ENCODE assay signal across 1 cellular context in the genomic region with DNA sequence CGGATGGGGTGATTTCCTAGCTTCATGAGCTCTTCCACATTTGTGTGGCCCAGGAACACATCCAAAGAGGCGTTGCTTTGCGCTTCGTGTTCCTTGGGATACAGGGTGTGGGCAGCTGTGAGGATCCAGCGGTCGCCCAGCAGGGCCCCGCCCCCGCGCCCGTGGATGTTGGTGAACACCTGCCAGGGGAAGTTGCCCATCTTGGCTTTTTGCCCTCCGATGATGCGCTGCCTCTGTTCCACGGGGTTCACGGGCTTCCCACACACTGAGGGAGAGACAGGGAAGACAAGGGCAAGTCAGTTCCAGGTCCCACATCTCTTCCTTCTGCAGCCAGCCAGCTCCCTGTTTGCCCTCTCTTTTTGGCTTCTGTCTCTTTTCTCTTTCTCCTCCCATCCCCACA.
TF ChIP-seq lines count a peak whose summit lies in the region.

No MANE protein-coding gene starts in this region.

TF ChIP-seq in HEK293, 187 proteins besides CTCF, POLR2A, EP300 and RAD21 (continued from another document):
- TF ChIP-seq, protein P1, sequence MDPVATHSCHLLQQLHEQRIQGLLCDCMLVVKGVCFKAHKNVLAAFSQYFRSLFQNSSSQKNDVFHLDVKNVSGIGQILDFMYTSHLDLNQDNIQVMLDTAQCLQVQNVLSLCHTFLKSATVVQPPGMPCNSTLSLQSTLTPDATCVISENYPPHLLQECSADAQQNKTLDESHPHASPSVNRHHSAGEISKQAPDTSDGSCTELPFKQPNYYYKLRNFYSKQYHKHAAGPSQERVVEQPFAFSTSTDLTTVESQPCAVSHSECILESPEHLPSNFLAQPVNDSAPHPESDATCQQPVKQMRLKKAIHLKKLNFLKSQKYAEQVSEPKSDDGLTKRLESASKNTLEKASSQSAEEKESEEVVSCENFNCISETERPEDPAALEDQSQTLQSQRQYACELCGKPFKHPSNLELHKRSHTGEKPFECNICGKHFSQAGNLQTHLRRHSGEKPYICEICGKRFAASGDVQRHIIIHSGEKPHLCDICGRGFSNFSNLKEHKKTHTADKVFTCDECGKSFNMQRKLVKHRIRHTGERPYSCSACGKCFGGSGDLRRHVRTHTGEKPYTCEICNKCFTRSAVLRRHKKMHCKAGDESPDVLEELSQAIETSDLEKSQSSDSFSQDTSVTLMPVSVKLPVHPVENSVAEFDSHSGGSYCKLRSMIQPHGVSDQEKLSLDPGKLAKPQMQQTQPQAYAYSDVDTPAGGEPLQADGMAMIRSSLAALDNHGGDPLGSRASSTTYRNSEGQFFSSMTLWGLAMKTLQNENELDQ (tag by site-specific recombination; IDR thresholded peaks at IDR 0.05; ENCODE audit: low read depth): no peak
- TF ChIP-seq, protein P2, sequence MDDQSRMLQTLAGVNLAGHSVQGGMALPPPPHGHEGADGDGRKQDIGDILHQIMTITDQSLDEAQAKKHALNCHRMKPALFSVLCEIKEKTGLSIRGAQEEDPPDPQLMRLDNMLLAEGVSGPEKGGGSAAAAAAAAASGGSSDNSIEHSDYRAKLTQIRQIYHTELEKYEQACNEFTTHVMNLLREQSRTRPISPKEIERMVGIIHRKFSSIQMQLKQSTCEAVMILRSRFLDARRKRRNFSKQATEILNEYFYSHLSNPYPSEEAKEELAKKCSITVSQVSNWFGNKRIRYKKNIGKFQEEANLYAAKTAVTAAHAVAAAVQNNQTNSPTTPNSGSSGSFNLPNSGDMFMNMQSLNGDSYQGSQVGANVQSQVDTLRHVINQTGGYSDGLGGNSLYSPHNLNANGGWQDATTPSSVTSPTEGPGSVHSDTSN (CRISPR knock-in tag; IDR thresholded peaks at IDR 0.05): no peak
- TF ChIP-seq ZFP37 (tag by site-specific recombination; IDR thresholded peaks at IDR 0.05) (no peak), ZFHX2 (tag by site-specific recombination; conservative IDR thresholded peaks at IDR 0.05) (peak; percentile 68), ZNF366 (tag by site-specific recombination; conservative IDR thresholded peaks at IDR 0.05) (no peak)
